Comparison of ENCODE assay signal across 8 cellular contexts in genomic region chr14:51094901-51095853, GRCh38. TPM values are rescaled to one million over a fixed set of nuclear protein-coding genes. Genes with fewer than 3 reads are reported as not detected.
DNase-seq lines count a peak whose midpoint lies in the region; ATAC-seq and TF ChIP-seq lines count a peak whose summit lies in the region.

TRIM9 (minus strand) TSS chr14:51095105; CDS start chr14:51094939, 166 bp downstream.

- no peaks in the 10 kb centered on the region for H3K9me2 ChIP-seq in SK-N-SH

- H3K4me1 ChIP-seq in SK-N-SH (ENCODE audit: control insufficient read depth in 1 of 2, insufficient read depth in 2 of 2, low read depth in 1 of 2, low read length in 1 of 2) = peaks cover 6 to 20% of the 10 kb centered on the region in 2 experiments; a peak in 3 of 4 replicates

- POLR2A ChIA-PET in SK-N-SH (lab: Yijun Ruan, JAX) = interaction anchor here (0.6 to 2.0 kb wide), 12 partner anchors 9 to 266 kb away, joined by 3 to 10 read pairs (median 4); partner anchors contain the start of gene TMX1

- TF ChIP-seq EP300 in SK-N-SH (IDR thresholded peaks at IDR 0.05; ENCODE audit: borderline replicate concordance in 1 of 2, low read depth in 1 of 2, low read length in 1 of 2) = peak in 1 of 2 experiments; percentile 40; a peak in 1 of 4 replicates

- H3F3A ChIP-seq in SK-N-SH (replicated peaks; ENCODE audit: insufficient read depth) = peaks cover 11% of the 10 kb centered on the region

- H3K27ac ChIP-seq in SK-N-SH (ENCODE audit: low read depth in 2 of 2, low read length in 1 of 2) (peak within 1 kb of the TSS; percentile 90 to 92), substantia nigra (ENCODE audit: low read depth, low read length, poor library complexity, severe bottlenecking) (peak within 1 kb of the TSS; percentile 97)

- TF ChIP-seq CTCF in NB4 (IDR thresholded peaks at IDR 0.05; ENCODE audit: low read depth, low read length) (no peak), SK-N-SH (IDR thresholded peaks at IDR 0.05) (no peak)

- H3K27me3 ChIP-seq in SK-N-SH (ENCODE audit: insufficient read depth) = no peaks in the 10 kb centered on the region

- peak within 1 kb of the TSS; percentile 91 for H3K4me3 Mint-ChIP-seq in activated naive CD4-positive, alpha-beta T cell treated with anti-CD3 and anti-CD28 coated beads, Interleukin-2, amount 50 U/mL, for 24 hours

- under 1% methylated on average over 31 of the region's 83 CpGs for WGBS in SK-N-SH (ENCODE audit: low lambda C conversion rate)

- H3K9ac ChIP-seq in SK-N-SH = peak within 1 kb of the TSS; percentile 71

- 0 out of 2 replicates have a peak, but pooled peaks have one; percentile 2 for TF ChIP-seq RAD21 in SK-N-SH (IDR thresholded peaks at IDR 0.05; ENCODE audit: low read length)

- H3K4me2 ChIP-seq in SK-N-SH = peak within 1 kb of the TSS; percentile 97

- no peaks in the 10 kb centered on the region for H3K79me2 ChIP-seq in SK-N-SH (ENCODE audit: insufficient read depth)

- peak within 1 kb of the TSS; percentile 83 for H2AFZ ChIP-seq in SK-N-SH (ENCODE audit: low read depth)

- DNase-seq in GM04504 (ENCODE audit: low read depth) = peak; percentile 52
- DNase-seq in NB4 (ENCODE audit: low read depth) = peak; percentile 99
- peak; percentile 100 for DNase-seq in SK-N-SH
- peak; percentile 9 for DNase-seq in glomerular endothelial cell (ENCODE audit: extremely low read depth, low read depth, low spot score)
- DNase-seq in non-pigmented ciliary epithelial cell (ENCODE audit: low read depth) = peak; percentile 86
- peak; percentile 72 to 98 (median 95) for DNase-seq in substantia nigra (lab: John Stamatoyannopoulos, UW)

- no peaks in the 10 kb centered on the region for H3K9me3 ChIP-seq in SK-N-SH

- no peaks in the 10 kb centered on the region for H3K9me3 Mint-ChIP-seq in activated naive CD4-positive, alpha-beta T cell treated with anti-CD3 and anti-CD28 coated beads, Interleukin-2, amount 50 U/mL, for 24 hours

- CTCF ChIA-PET in SK-N-SH (lab: Yijun Ruan, JAX) = interaction anchor here (0.6 to 2.3 kb wide), 19 partner anchors 9 to 684 kb away, joined by 3 to 17 read pairs (median 4); no protein-coding TSS in a partner anchor

- peaks cover 9% of the 10 kb centered on the region for H3K27me3 Mint-ChIP-seq in activated naive CD4-positive, alpha-beta T cell treated with anti-CD3 and anti-CD28 coated beads, Interleukin-2, amount 50 U/mL, for 24 hours

- H4K20me1 ChIP-seq in SK-N-SH (ENCODE audit: insufficient read depth) = no peaks in the 10 kb centered on the region

- peak within 1 kb of the TSS; percentile 63 for H3K4me3 ChIP-seq in NB4 (ENCODE audit: low read depth, low read length)
- H3K4me3 ChIP-seq in SK-N-SH (ENCODE audit: low read depth in 2 of 2, low read length in 1 of 2) = peak within 1 kb of the TSS; percentile 60 to 82

- peak; percentile 99 for ATAC-seq in HG02588 (IDR thresholded peaks at IDR 0.05; ENCODE audit: unreplicated experiment)

- TF ChIP-seq POLR2A in NB4 (IDR thresholded peaks at IDR 0.05; ENCODE audit: extremely low read depth, insufficient read length) = peak; percentile 37

- no peaks in the 10 kb centered on the region for H3K36me3 ChIP-seq in SK-N-SH (replicated peaks in 1 of 2; ENCODE audit: control insufficient read depth in 1 of 2, insufficient read depth in 2 of 2, low read length in 1 of 2)

- peaks cover 10% of the 10 kb centered on the region for H3K4me1 Mint-ChIP-seq in activated naive CD4-positive, alpha-beta T cell treated with anti-CD3 and anti-CD28 coated beads, Interleukin-2, amount 50 U/mL, for 24 hours

- no peaks in the 10 kb centered on the region for H3K36me3 Mint-ChIP-seq in activated naive CD4-positive, alpha-beta T cell treated with anti-CD3 and anti-CD28 coated beads, Interleukin-2, amount 50 U/mL, for 24 hours

- H3K27ac Mint-ChIP-seq in activated naive CD4-positive, alpha-beta T cell treated with anti-CD3 and anti-CD28 coated beads, Interleukin-2, amount 50 U/mL, for 24 hours = peak within 1 kb of the TSS; percentile 55

TF ChIP-seq in SK-N-SH, 30 proteins besides CTCF, POLR2A, EP300 and RAD21 (continues in another document):
- TF ChIP-seq NFIC (IDR thresholded peaks at IDR 0.05; ENCODE audit: borderline replicate concordance) (no peak; the same call in 1 of the 2 replicates), MEF2A (IDR thresholded peaks at IDR 0.05; ENCODE audit: borderline replicate concordance, low read depth) (no peak), ELF1 (IDR thresholded peaks at IDR 0.05) (peak; percentile 51; the same call in 1 of the 2 replicates), FOXM1 (IDR thresholded peaks at IDR 0.05; ENCODE audit: low read depth) (no peak), TEAD4 (IDR thresholded peaks at IDR 0.05; ENCODE audit: borderline replicate concordance, insufficient read depth) (0 out of 2 replicates have a peak, but pooled peaks have one; percentile 29), USF2 (IDR thresholded peaks at IDR 0.05; ENCODE audit: borderline replicate concordance, low read depth, low read length) (no peak), POLR2AphosphoS5 (IDR thresholded peaks at IDR 0.05; ENCODE audit: low read depth, low read length) (peak; percentile 65), RCOR1 (IDR thresholded peaks at IDR 0.05; ENCODE audit: low read length) (no peak), MXI1 (IDR thresholded peaks at IDR 0.05; ENCODE audit: low read depth, low read length) (no peak; the same call in 1 of the 2 replicates), RFX5 (IDR thresholded peaks at IDR 0.05; ENCODE audit: low read length) (no peak), CHD2 (IDR thresholded peaks at IDR 0.05; ENCODE audit: low read length, partially characterized antibody) (no peak), TCF12 (IDR thresholded peaks at IDR 0.05) (no peak; the same call in 1 of the 2 replicates), FOXJ3 (CRISPR knock-in tag; IDR thresholded peaks at IDR 0.05) (no peak), SMC3 (IDR thresholded peaks at IDR 0.05; ENCODE audit: low read depth, low read length) (no peak; the same call in 1 of the 2 replicates), RXRA (IDR thresholded peaks at IDR 0.05; ENCODE audit: borderline replicate concordance, low read depth) (no peak), EZH2phosphoT487 (IDR thresholded peaks at IDR 0.05; ENCODE audit: borderline replicate concordance, low read depth) (no peak)
- TF ChIP-seq, protein P1, sequence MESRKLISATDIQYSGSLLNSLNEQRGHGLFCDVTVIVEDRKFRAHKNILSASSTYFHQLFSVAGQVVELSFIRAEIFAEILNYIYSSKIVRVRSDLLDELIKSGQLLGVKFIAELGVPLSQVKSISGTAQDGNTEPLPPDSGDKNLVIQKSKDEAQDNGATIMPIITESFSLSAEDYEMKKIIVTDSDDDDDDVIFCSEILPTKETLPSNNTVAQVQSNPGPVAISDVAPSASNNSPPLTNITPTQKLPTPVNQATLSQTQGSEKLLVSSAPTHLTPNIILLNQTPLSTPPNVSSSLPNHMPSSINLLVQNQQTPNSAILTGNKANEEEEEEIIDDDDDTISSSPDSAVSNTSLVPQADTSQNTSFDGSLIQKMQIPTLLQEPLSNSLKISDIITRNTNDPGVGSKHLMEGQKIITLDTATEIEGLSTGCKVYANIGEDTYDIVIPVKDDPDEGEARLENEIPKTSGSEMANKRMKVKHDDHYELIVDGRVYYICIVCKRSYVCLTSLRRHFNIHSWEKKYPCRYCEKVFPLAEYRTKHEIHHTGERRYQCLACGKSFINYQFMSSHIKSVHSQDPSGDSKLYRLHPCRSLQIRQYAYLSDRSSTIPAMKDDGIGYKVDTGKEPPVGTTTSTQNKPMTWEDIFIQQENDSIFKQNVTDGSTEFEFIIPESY (IDR thresholded peaks at IDR 0.05; ENCODE audit: borderline replicate concordance, low read depth) = no peak
- TF ChIP-seq, protein P2, sequence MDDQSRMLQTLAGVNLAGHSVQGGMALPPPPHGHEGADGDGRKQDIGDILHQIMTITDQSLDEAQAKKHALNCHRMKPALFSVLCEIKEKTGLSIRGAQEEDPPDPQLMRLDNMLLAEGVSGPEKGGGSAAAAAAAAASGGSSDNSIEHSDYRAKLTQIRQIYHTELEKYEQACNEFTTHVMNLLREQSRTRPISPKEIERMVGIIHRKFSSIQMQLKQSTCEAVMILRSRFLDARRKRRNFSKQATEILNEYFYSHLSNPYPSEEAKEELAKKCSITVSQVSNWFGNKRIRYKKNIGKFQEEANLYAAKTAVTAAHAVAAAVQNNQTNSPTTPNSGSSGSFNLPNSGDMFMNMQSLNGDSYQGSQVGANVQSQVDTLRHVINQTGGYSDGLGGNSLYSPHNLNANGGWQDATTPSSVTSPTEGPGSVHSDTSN (IDR thresholded peaks at IDR 0.05) = peak; percentile 99
- TF ChIP-seq, protein P3, sequence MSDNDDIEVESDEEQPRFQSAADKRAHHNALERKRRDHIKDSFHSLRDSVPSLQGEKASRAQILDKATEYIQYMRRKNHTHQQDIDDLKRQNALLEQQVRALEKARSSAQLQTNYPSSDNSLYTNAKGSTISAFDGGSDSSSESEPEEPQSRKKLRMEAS (IDR thresholded peaks at IDR 0.05; ENCODE audit: low read depth) = peak; percentile 59; the same call in 1 of the 2 replicates

RNA-seq across cellular contexts. Expression of gene TRIM9, which starts in this region (rescaled TPM):
- 3.9 and 4.2 TPM in 2 replicates for polyA plus RNA-seq in SK-N-SH (2012; rRNA removed)
- polyA plus RNA-seq in SK-N-SH (2012; cell fraction: cytosol; rRNA removed) = 1.8 and 2.2 TPM in 2 replicates
- polyA plus RNA-seq in SK-N-SH (2012; cell fraction: nucleus; rRNA removed) = 30.3 and 32.9 TPM in 2 replicates
- total RNA-seq in glomerular endothelial cell = 0.06 and 0.19 TPM in 2 replicates

Comparison
In these comparisons a context has a peak if more than half of its experiments do, and no peak if none do; other contexts are left out.
1. Peak in every context shown above with its lines: DNase-seq, ATAC-seq, H3K4me3 ChIP-seq and H3K27ac ChIP-seq.
2. Peak in DNase-seq in glomerular endothelial cell; RNA of the gene not detected or under 1 TPM.
3. DNase-seq: peak in every context shown above with its lines; median percentile 100 in SK-N-SH; 99 in NB4; 95 in substantia nigra; 86 in non-pigmented ciliary epithelial cell; 52 in GM04504; 9 in glomerular endothelial cell.